In genomic region chr22:41250127-41250526, GRCh38 we compare ENCODE assay signal across 21 cellular contexts.
"Had no signal": no experiment of that assay in that cellular context is flagged by ENCODE, and none has a peak within 500 bp of the region (broad histone marks: within the 10 kb centered on the region; RNA-seq: fewer than 3 reads in every experiment).

No MANE protein-coding gene starts in this region.

- H3K27ac Mint-ChIP-seq: activated CD4-positive, alpha-beta memory T cell treated with anti-CD3 and anti-CD28 coated beads, Interleukin-2, amount 10 ng/mL, durations not matched to agents 7 days and 5 days; activated CD4-positive, alpha-beta T cell treated with anti-CD3 and anti-CD28 coated beads, Interleukin-2, amount 10 ng/mL, durations not matched to agents 7 days and 5 days; activated T-helper 1 cell treated with anti-CD3 and anti-CD28 coated beads, Interleukin-12 subunit alpha, Interleukin-12 subunit beta, Interleukin-2, Interleukin-4 antibody, amounts not matched to agents 30 ng/mL and 10 ng/mL and 1 ng/mL, durations not matched to agents 14 hours and 24 hours and 36 hours; brain had no signal

- H3K4me1 ChIP-seq: Peyer's patch had no signal

- H3K4me1 Mint-ChIP-seq: activated CD4-positive, alpha-beta memory T cell treated with anti-CD3 and anti-CD28 coated beads, Interleukin-2, amount 10 ng/mL, durations not matched to agents 7 days and 5 days; activated CD4-positive, alpha-beta T cell treated with anti-CD3 and anti-CD28 coated beads, Interleukin-2, amount 10 ng/mL, durations not matched to agents 7 days and 5 days; brain had no signal

- H3K27me3 ChIP-seq: Peyer's patch had no signal

- FAIRE-seq: astrocyte, TTC549 had no signal

- H3K4me3 ChIP-seq: Peyer's patch had no signal

- H3K9me3 ChIP-seq: Peyer's patch had no signal

- H3K27me3 Mint-ChIP-seq: activated CD4-positive, alpha-beta memory T cell treated with anti-CD3 and anti-CD28 coated beads, Interleukin-2, amount 10 ng/mL, durations not matched to agents 7 days and 5 days; activated CD4-positive, alpha-beta T cell treated with anti-CD3 and anti-CD28 coated beads, Interleukin-2, amount 10 ng/mL, durations not matched to agents 7 days and 5 days; activated naive CD8-positive, alpha-beta T cell; brain had no signal

- H3K4me3 Mint-ChIP-seq: activated CD4-positive, alpha-beta memory T cell treated with anti-CD3 and anti-CD28 coated beads, Interleukin-2, amount 10 ng/mL, durations not matched to agents 7 days and 5 days; activated CD4-positive, alpha-beta T cell treated with anti-CD3 and anti-CD28 coated beads, Interleukin-2, amount 10 ng/mL, durations not matched to agents 7 days and 5 days; activated naive CD8-positive, alpha-beta T cell; activated T-helper 1 cell treated with anti-CD3 and anti-CD28 coated beads, Interleukin-12 subunit alpha, Interleukin-12 subunit beta, Interleukin-2, Interleukin-4 antibody, amounts not matched to agents 30 ng/mL and 10 ng/mL and 1 ng/mL, durations not matched to agents 14 hours and 24 hours and 36 hours; brain had no signal

- DNase-seq: activated CD4-positive, alpha-beta memory T cell treated with anti-CD3 and anti-CD28 coated beads, Interleukin-2, amount 10 ng/mL, durations not matched to agents 7 days and 5 days; activated CD4-positive, alpha-beta T cell treated with anti-CD3 and anti-CD28 coated beads, Interleukin-2, amount 10 ng/mL, durations not matched to agents 7 days and 5 days; activated CD4-positive, CD25-positive, alpha-beta regulatory T cell; activated effector memory CD4-positive, alpha-beta T cell treated with Interleukin-2 at 50 U/mL for 16 hours; activated naive CD4-positive, alpha-beta T cell; amygdala; Kasumi-1; NCI-H1105 treated with DMSO at 0.1 percent for 48 hours; NCI-H1436 treated with DMSO at 0.1 percent for 48 hours; NCI-H187; NCI-H2081; NCI-H524; Peyer's patch; SIG-M5; T-helper 2 cell; T1000 had no signal

- H3K36me3 Mint-ChIP-seq: activated naive CD8-positive, alpha-beta T cell had no signal

- H3K27ac ChIP-seq: Peyer's patch had no signal

- H3K9me3 Mint-ChIP-seq: activated CD4-positive, alpha-beta memory T cell treated with anti-CD3 and anti-CD28 coated beads, Interleukin-2, amount 10 ng/mL, durations not matched to agents 7 days and 5 days; activated CD4-positive, alpha-beta T cell treated with anti-CD3 and anti-CD28 coated beads, Interleukin-2, amount 10 ng/mL, durations not matched to agents 7 days and 5 days; activated T-helper 1 cell treated with anti-CD3 and anti-CD28 coated beads, Interleukin-12 subunit alpha, Interleukin-12 subunit beta, Interleukin-2, Interleukin-4 antibody, amounts not matched to agents 30 ng/mL and 10 ng/mL and 1 ng/mL, durations not matched to agents 14 hours and 24 hours and 36 hours; brain had no signal
